Comparison of ENCODE assay signal across 21 cellular contexts in genomic region chr2:1645761-1646476, GRCh38.
DNase-seq lines count a peak whose midpoint lies in the region; ATAC-seq and TF ChIP-seq lines count a peak whose summit lies in the region.
"Had no signal": no experiment of that assay in that cellular context is flagged by ENCODE, and none has a peak within 500 bp of the region (broad histone marks: within the 10 kb centered on the region; RNA-seq: fewer than 3 reads in every experiment).

No MANE protein-coding gene starts in this region.

- no peak overlapping the region for H2BK12ac ChIP-seq in trophoblast cell (ENCODE audit: low read length)

- no CpG with 5 or more reads among the region's 19 CpGs for WGBS in trophoblast cell (ENCODE audit: extremely low coverage, insufficient coverage, insufficient read length)

- peaks cover 8% of the 10 kb centered on the region; the same call in 1 of the 2 replicates for H3K9me3 ChIP-seq in AG04450 (ENCODE audit: control insufficient read depth, insufficient read depth, low read length)
- peaks cover 7% of the 10 kb centered on the region for H3K9me3 ChIP-seq in trophoblast cell (ENCODE audit: insufficient read depth, low read depth, low read length)
- H3K9me3 ChIP-seq in mucosa of descending colon, result no peaks in the 10 kb centered on the region
- H3K9me3 ChIP-seq: esophagus muscularis mucosa, psoas muscle, thyroid gland had no signal

- peaks cover 58 to 61% of the 10 kb centered on the region in 2 experiments for H3K36me3 ChIP-seq in trophoblast cell (ENCODE audit: control insufficient read depth in 1 of 2, insufficient read depth in 2 of 2, low read length in 2 of 2)
- no peaks in the 10 kb centered on the region for H3K36me3 ChIP-seq in mucosa of descending colon (ENCODE audit: low read depth)

- peak overlapping the region; percentile 25 for H3K18ac ChIP-seq in trophoblast cell (ENCODE audit: low read length)

- H2AK5ac ChIP-seq in trophoblast cell (ENCODE audit: low read length), result no peak overlapping the region

- no peaks in the 10 kb centered on the region for H3K27me3 ChIP-seq in AG04450 (ENCODE audit: control insufficient read depth, insufficient read depth, low read length)
- H3K27me3 ChIP-seq in trophoblast cell (ENCODE audit: insufficient read depth, low read length), result no peaks in the 10 kb centered on the region
- H3K27me3 ChIP-seq: dorsolateral prefrontal cortex, esophagus muscularis mucosa, thyroid gland had no signal

- CTCF ChIA-PET in AG04450 (lab: Charles Lee), result interaction anchor here (0.8 to 2.1 kb wide), 2 partner anchors 95 to 171 kb away, joined by 3 to 5 read pairs; no protein-coding TSS in a partner anchor
- CTCF ChIA-PET in RWPE1 (lab: Yijun Ruan, JAX), result interaction anchor here (0.5 kb wide), 1 partner anchor 33 kb away, joined by 3 read pairs; no protein-coding TSS in a partner anchor
- CTCF ChIA-PET in HEK293T (lab: Yijun Ruan, JAX), result interaction anchor here (0.8 kb wide), 1 partner anchor 1485 kb away, joined by 3 read pairs; no protein-coding TSS in a partner anchor

- TF ChIP-seq CTCF in AG04450 (IDR thresholded peaks at IDR 0.05; ENCODE audit: low read depth, low read length), result no peak
- no peak for TF ChIP-seq CTCF in RWPE1 (conservative IDR thresholded peaks at IDR 0.05; ENCODE audit: low read depth)
- TF ChIP-seq CTCF in mucosa of descending colon (IDR thresholded peaks at IDR 0.05), result no peak

- H3K9ac ChIP-seq in trophoblast cell (ENCODE audit: low read length), result no peak overlapping the region

- H3K79me2 ChIP-seq in trophoblast cell (ENCODE audit: control insufficient read depth, insufficient read depth, low read length, poor library complexity), result no peaks in the 10 kb centered on the region

- no peak overlapping the region for H3K4me2 ChIP-seq in trophoblast cell (ENCODE audit: low read length)

- H4K8ac ChIP-seq in trophoblast cell (ENCODE audit: low read depth, low read length), result no peak overlapping the region

- DNase-seq in AG04450 (ENCODE audit: low read depth, low spot score) (no peak), RWPE1 (ENCODE audit: low spot score) (no peak), iPS-NIHi11 (ENCODE audit: low spot score) (peak; percentile 54), trophoblast cell (no peak), HEK293T (ENCODE audit: extremely low spot score) (no peak), mucosa of descending colon (no peak)
- DNase-seq in effector CD8-positive, alpha-beta T cell (lab: John Stamatoyannopoulos, UW), result no peak
- DNase-seq: activated T-cell treated with anti-CD3 and anti-CD28 coated beads, Interleukin-2, amount 50 U/mL, for 24 hours; CD4-positive, alpha-beta memory T cell; KG1; naive thymus-derived CD4-positive, alpha-beta T cell; NCI-H2029 treated with DMSO at 0.1 percent for 48 hours; NCI-H510A; T-helper 1 cell had no signal

- no peak overlapping the region for H3K23ac ChIP-seq in trophoblast cell (ENCODE audit: low read length)

- POLR2A ChIA-PET in AG04450 (lab: Yijun Ruan, JAX) (no interaction called here), RWPE1 (lab: Yijun Ruan, JAX; ENCODE audit: low non-redundant PET) (no interaction called here), HEK293T (lab: Yijun Ruan, JAX) (no interaction called here)

- peak overlapping the region; percentile 34 for H3K27ac ChIP-seq in AG04450 (ENCODE audit: low read depth, low read length)
- H3K27ac ChIP-seq in RWPE1, result peak overlapping the region; percentile 31
- no peak overlapping the region for H3K27ac ChIP-seq in trophoblast cell (ENCODE audit: low read depth, low read length)
- H3K27ac ChIP-seq: dorsolateral prefrontal cortex, esophagus muscularis mucosa, psoas muscle, thyroid gland had no signal

- intact Hi-C loops in mucosa of descending colon (cut with DNase I, micrococcal nuclease), result no loop called here

- no peak overlapping the region for H2BK5ac ChIP-seq in trophoblast cell (ENCODE audit: low read depth, low read length, poor library complexity)

- peaks cover 1% of the 10 kb centered on the region for H3K79me1 ChIP-seq in trophoblast cell (ENCODE audit: low read length)

- H2BK120ac ChIP-seq in trophoblast cell (ENCODE audit: insufficient read depth, low read length, poor library complexity), result peak overlapping the region; percentile 52

- no peak overlapping the region for H3K14ac ChIP-seq in trophoblast cell (ENCODE audit: low read length)

- H4K91ac ChIP-seq in trophoblast cell (ENCODE audit: low read depth, low read length), result no peak overlapping the region

- H2AFZ ChIP-seq in trophoblast cell (ENCODE audit: insufficient read depth, low read length, poor library complexity), result peak overlapping the region; percentile 23

- no peak overlapping the region for H3K4ac ChIP-seq in trophoblast cell (ENCODE audit: low read depth, low read length)

- H3K4me3 ChIP-seq in AG04450 (ENCODE audit: low read depth, low read length) (no peak overlapping the region), trophoblast cell (ENCODE audit: low read depth, low read length) (no peak overlapping the region), mucosa of descending colon (no peak overlapping the region)
- H3K4me3 ChIP-seq: dorsolateral prefrontal cortex, esophagus muscularis mucosa, lung, psoas muscle, thyroid gland had no signal

- H3K4me1 ChIP-seq in trophoblast cell (ENCODE audit: control insufficient read depth in 1 of 2, insufficient read depth in 2 of 2, low read length in 2 of 2) (peaks cover 6 to 7% of the 10 kb centered on the region in 2 experiments), mucosa of descending colon (ENCODE audit: low read depth) (no peaks in the 10 kb centered on the region)
- H3K4me1 ChIP-seq: psoas muscle had no signal

- H4K12ac ChIP-seq in trophoblast cell (ENCODE audit: low read depth, low read length), result no peak overlapping the region

- ATAC-seq in HG02798 (IDR thresholded peaks at IDR 0.05; ENCODE audit: poor library complexity, unreplicated experiment) (no peak), mucosa of descending colon (no peak)
- ATAC-seq: naive thymus-derived CD4-positive, alpha-beta T cell; stimulated activated effector memory CD8-positive, alpha-beta T cell treated with anti-CD3 and anti-CD28 coated beads, Interleukin-12 subunit alpha, Interleukin-12 subunit beta, amount 100 ng/mL, for 72 hours had no signal

TF ChIP-seq in HEK293T, 16 proteins besides CTCF, POLR2A, EP300 and RAD21:
- TF ChIP-seq LEF1 (IDR thresholded peaks at IDR 0.05; ENCODE audit: borderline replicate concordance) (no peak), HDGF (IDR thresholded peaks at IDR 0.05; ENCODE audit: borderline replicate concordance) (no peak), FOXA1 (IDR thresholded peaks at IDR 0.05) (no peak), L3MBTL2 (conservative IDR thresholded peaks at IDR 0.05) (no peak), FOXK2 (IDR thresholded peaks at IDR 0.05) (no peak), SP1 (IDR thresholded peaks at IDR 0.05) (no peak), SUZ12 (IDR thresholded peaks at IDR 0.05) (no peak), NFRKB (IDR thresholded peaks at IDR 0.05) (no peak), ARNT (IDR thresholded peaks at IDR 0.05) (no peak), TARDBP (IDR thresholded peaks at IDR 0.05) (no peak)
